In genomic region chr17:78977992-78978973, GRCh38 we compare ENCODE assay signal across 1 cellular context.
TF ChIP-seq lines count a peak whose summit lies in the region.

No MANE protein-coding gene starts in this region.

TF ChIP-seq in SK-N-SH treated with all-trans-retinoic acid at 6 μM for 48 hours, 23 proteins besides CTCF, POLR2A, EP300 and RAD21 (continued from another document):
- TF ChIP-seq BACH2 (CRISPR knock-in tag; IDR thresholded peaks at IDR 0.05; ENCODE audit: borderline replicate concordance), result no peak
- no peak for TF ChIP-seq CSRNP3 (CRISPR knock-in tag; IDR thresholded peaks at IDR 0.05)
- TF ChIP-seq ZFP3 (CRISPR knock-in tag; IDR thresholded peaks at IDR 0.05), result no peak
- no peak for TF ChIP-seq ZNF70 (CRISPR knock-in tag; IDR thresholded peaks at IDR 0.05)
- no peak for TF ChIP-seq SNAI2 (CRISPR knock-in tag; IDR thresholded peaks at IDR 0.05)
